Comparison of ENCODE assay signal across 19 cellular contexts in genomic region chr1:198867182-198867581, GRCh38.
"Had no signal": no experiment of that assay in that cellular context is flagged by ENCODE, and none has a peak within 500 bp of the region (broad histone marks: within the 10 kb centered on the region; RNA-seq: fewer than 3 reads in every experiment).

No MANE protein-coding gene starts in this region.

- H3K27me3 ChIP-seq: esophagus squamous epithelium, right atrium auricular region, spleen, testis, tibial artery had no signal

- DNase-seq: dermis blood vessel endothelial cell; effector memory CD4-positive, alpha-beta T cell; erythroblast; esophagus squamous epithelium; hypothalamus; immature natural killer cell; mesenchymal stem cell; mucosa of descending colon; naive B cell; nucleus accumbens; spleen; stimulated activated CD4-positive, alpha-beta T cell treated with anti-CD3 and anti-CD28 coated beads, Interleukin-4, amount 100 ng/mL, for 4 hours; stimulated activated naive CD8-positive, alpha-beta T cell treated with anti-CD3 and anti-CD28 coated beads, Interleukin-15, Interleukin-2, amounts not matched to agents 100 U/mL and 50 U/mL, for 24 hours; substantia nigra; testis; tibial artery had no signal

- H3K4me1 ChIP-seq: esophagus squamous epithelium, prostate gland, right atrium auricular region, spleen, testis, tibial artery had no signal

- H3K4me3 ChIP-seq: coronary artery, esophagus squamous epithelium, mucosa of descending colon, prostate gland, right atrium auricular region, spleen, testis, tibial artery had no signal

- H3K27ac ChIP-seq: coronary artery, esophagus squamous epithelium, prostate gland, right atrium auricular region, spleen, testis, tibial artery had no signal

- H3K9me3 ChIP-seq: mucosa of descending colon, prostate gland, right atrium auricular region, testis, tibial artery had no signal

- H3K36me3 ChIP-seq: esophagus squamous epithelium, prostate gland, right atrium auricular region, spleen, tibial artery had no signal
